Comparison of ENCODE assay signal across 7 cellular contexts in the genomic region with DNA sequence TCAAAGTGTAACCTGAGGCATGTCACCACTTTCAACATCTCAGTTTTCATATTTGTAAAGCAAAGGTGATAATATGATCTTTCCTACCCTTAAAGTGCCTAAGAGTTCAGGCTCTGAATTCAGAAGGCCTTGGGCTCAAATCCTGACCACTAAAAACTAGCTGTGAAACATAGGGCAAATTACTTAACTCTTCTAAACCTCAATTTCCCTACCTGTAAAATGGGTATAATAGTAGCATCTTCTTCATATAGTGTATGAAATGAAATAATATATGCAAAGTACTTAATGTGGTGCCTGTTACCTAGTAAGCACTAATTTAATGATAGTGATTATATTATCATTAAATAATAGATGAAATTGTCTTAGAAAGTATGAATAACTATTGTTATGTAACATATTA.
"Had no signal": no experiment of that assay in that cellular context is flagged by ENCODE, and none has a peak within 500 bp of the region (broad histone marks: within the 10 kb centered on the region; RNA-seq: fewer than 3 reads in every experiment).

No MANE protein-coding gene starts in this region.

- H3K9ac ChIP-seq: KMS-11 had no signal

- DNase-seq: IMR-90, Karpas-422, KBM-7, KG1 had no signal

- H3K27ac ChIP-seq: HL-60, KMS-11 had no signal

- H3K4me2 ChIP-seq: KMS-11 had no signal

- FAIRE-seq: HTR-8/SVneo had no signal
